ENCODE assay signal across 1 cellular context in the genomic region with DNA sequence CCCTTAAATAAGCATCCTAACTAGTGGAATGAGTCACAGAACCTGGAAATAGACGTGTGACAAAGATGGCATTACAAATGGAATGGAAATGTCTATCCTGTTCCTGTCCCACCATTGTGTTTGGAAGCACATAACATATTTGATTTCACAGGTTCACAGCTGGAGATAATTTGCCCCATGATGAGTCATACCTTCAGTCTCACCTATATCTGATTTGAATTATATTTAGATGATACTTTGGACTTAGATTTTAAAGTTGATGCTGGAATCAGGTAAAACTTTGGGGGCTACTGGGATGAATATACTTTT.
TF ChIP-seq lines count a peak whose summit lies in the region.

No MANE protein-coding gene starts in this region.

TF ChIP-seq in GM12878, 131 proteins besides CTCF, POLR2A, EP300 and RAD21:
- no peak for TF ChIP-seq ZNF274 (IDR thresholded peaks at IDR 0.05; ENCODE audit: insufficient read depth, insufficient read length)
- peak; percentile 24; the same call in 1 of the 2 replicates for TF ChIP-seq IKZF1 (conservative IDR thresholded peaks at IDR 0.05)
